12 cellular contexts compared by ENCODE assay signal in genomic region chr14:101373690-101374295, GRCh38.
"Had no signal": no experiment of that assay in that cellular context is flagged by ENCODE, and none has a peak within 500 bp of the region (broad histone marks: within the 10 kb centered on the region; RNA-seq: fewer than 3 reads in every experiment).

No MANE protein-coding gene starts in this region.

- ATAC-seq: effector memory CD8-positive, alpha-beta T cell; foreskin keratinocyte; naive thymus-derived CD4-positive, alpha-beta T cell; pancreas; right cardiac atrium; upper lobe of right lung had no signal

- H3K9me3 Mint-ChIP-seq: dendritic cell treated with granulocyte-macrophage colony-stimulating factor and Interleukin-4, amounts not matched to agents 40 ng/mL and 50 ng/mL, for 4 days; effector memory CD8-positive, alpha-beta T cell had no signal

- H3K4me3 Mint-ChIP-seq: dendritic cell treated with granulocyte-macrophage colony-stimulating factor and Interleukin-4, amounts not matched to agents 40 ng/mL and 50 ng/mL, for 4 days; effector memory CD8-positive, alpha-beta T cell; naive thymus-derived CD4-positive, alpha-beta T cell had no signal

- DNase-seq: effector memory CD8-positive, alpha-beta T cell; foreskin keratinocyte; kidney; naive thymus-derived CD4-positive, alpha-beta T cell; nucleus accumbens; pancreas; right cardiac atrium; stimulated activated CD4-positive, alpha-beta T cell treated with anti-CD3 and anti-CD28 coated beads, Interleukin-2, amount 100 ng/mL, for 48 hours; stimulated activated naive CD4-positive, alpha-beta T cell treated with Interleukin-2 at 50 U/mL for 16 hours; upper lobe of right lung had no signal

- H3K27ac Mint-ChIP-seq: dendritic cell treated with granulocyte-macrophage colony-stimulating factor and Interleukin-4, amounts not matched to agents 40 ng/mL and 50 ng/mL, for 4 days; effector memory CD8-positive, alpha-beta T cell; naive thymus-derived CD4-positive, alpha-beta T cell; progenitor cell of endocrine pancreas had no signal

- H3K36me3 Mint-ChIP-seq: naive thymus-derived CD4-positive, alpha-beta T cell had no signal
